ENCODE assay signal across 31 cellular contexts in the genomic region with DNA sequence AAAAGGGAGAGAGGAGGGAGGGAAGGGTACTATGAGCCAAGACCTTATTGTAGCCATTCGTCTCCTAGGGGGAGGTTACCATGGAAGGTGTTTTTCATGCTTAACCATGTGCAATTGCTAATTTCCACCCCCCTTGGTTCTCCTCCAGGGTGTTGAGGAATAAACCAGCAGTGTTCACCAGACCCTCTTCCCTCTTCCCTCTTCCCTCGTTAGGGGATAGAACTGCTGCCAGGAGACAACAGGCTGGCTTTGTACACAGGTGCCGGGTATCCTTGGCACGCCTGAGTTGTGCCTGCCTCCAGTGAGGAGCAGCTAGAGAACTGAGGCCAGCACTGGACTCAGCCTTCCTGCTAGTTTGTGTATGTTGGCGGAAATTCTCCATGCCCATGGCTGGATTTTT.
"Had no signal": no experiment of that assay in that cellular context is flagged by ENCODE, and none has a peak within 500 bp of the region (broad histone marks: within the 10 kb centered on the region; RNA-seq: fewer than 3 reads in every experiment).

No MANE protein-coding gene starts in this region.

- H3K27me3 ChIP-seq: breast epithelium, colonic mucosa, pancreas, right atrium auricular region, uterus had no signal

- H3K27me3 Mint-ChIP-seq: stimulated activated naive CD8-positive, alpha-beta T cell treated with anti-CD3 and anti-CD28 coated beads, Interleukin-15, amount 100 ng/mL, for 72 hours; type B pancreatic cell had no signal

- H3K9me3 Mint-ChIP-seq: activated CD8-positive, alpha-beta T cell treated with anti-CD3 and anti-CD28 coated beads for 36 hours; activated naive CD4-positive, alpha-beta T cell treated with anti-CD3 and anti-CD28 coated beads, Interleukin-2, amount 50 U/mL, for 24 hours; activated naive CD8-positive, alpha-beta T cell treated with anti-CD3 and anti-CD28 coated beads, Interleukin-2, amount 50 U/mL, for 24 hours; activated T-cell treated with anti-CD3 and anti-CD28 coated beads, Interleukin-2, amount 50 U/mL, for 4 hours; activated T-helper 17 cell treated with anti-CD3 and anti-CD28 coated beads, Interleukin-2, amount 50 U/mL, for 72 hours; central memory CD8-positive, alpha-beta T cell; naive B cell; stimulated activated memory B cell treated with anti-CD40 and anti-IgM and Interleukin-4, amounts not matched to agents 10 μg/mL and 1 μg/mL and 100 μg/mL, for 72 hours; stimulated activated naive CD8-positive, alpha-beta T cell treated with anti-CD3 and anti-CD28 coated beads, Interleukin-15, amount 100 ng/mL, for 72 hours; type B pancreatic cell had no signal

- H3K4me3 ChIP-seq: breast epithelium, colonic mucosa, pancreas, psoas muscle, right atrium auricular region, smooth muscle cell, uterus had no signal

- H3K36me3 Mint-ChIP-seq: activated naive CD4-positive, alpha-beta T cell treated with anti-CD3 and anti-CD28 coated beads, Interleukin-2, amount 50 U/mL, for 24 hours; naive B cell; stimulated activated memory B cell treated with anti-CD40 and anti-IgM and Interleukin-4, amounts not matched to agents 10 μg/mL and 1 μg/mL and 100 μg/mL, for 72 hours; type B pancreatic cell had no signal

- H3K27ac ChIP-seq: breast epithelium, colonic mucosa, pancreas, psoas muscle, right atrium auricular region, uterus had no signal

- H3K27ac Mint-ChIP-seq: activated CD8-positive, alpha-beta T cell treated with anti-CD3 and anti-CD28 coated beads for 36 hours; activated naive CD4-positive, alpha-beta T cell treated with anti-CD3 and anti-CD28 coated beads, Interleukin-2, amount 50 U/mL, for 24 hours; activated naive CD8-positive, alpha-beta T cell treated with anti-CD3 and anti-CD28 coated beads, Interleukin-2, amount 50 U/mL, for 24 hours; activated T-helper 17 cell treated with anti-CD3 and anti-CD28 coated beads, Interleukin-2, amount 50 U/mL, for 72 hours; naive B cell; stimulated activated memory B cell treated with anti-CD40 and anti-IgM and Interleukin-4, amounts not matched to agents 10 μg/mL and 1 μg/mL and 100 μg/mL, for 72 hours; stimulated activated naive CD8-positive, alpha-beta T cell treated with anti-CD3 and anti-CD28 coated beads, Interleukin-15, amount 100 ng/mL, for 72 hours; T-helper 17 cell; type B pancreatic cell had no signal

- H3K9me3 ChIP-seq: breast epithelium, colonic mucosa, pancreas, psoas muscle, right atrium auricular region, uterus had no signal

- FAIRE-seq: endometrium, frontal cortex, keratinocyte, pancreas had no signal

- H3K4me3 Mint-ChIP-seq: activated CD8-positive, alpha-beta T cell treated with anti-CD3 and anti-CD28 coated beads for 36 hours; activated naive CD4-positive, alpha-beta T cell treated with anti-CD3 and anti-CD28 coated beads, Interleukin-2, amount 50 U/mL, for 24 hours; activated naive CD8-positive, alpha-beta T cell treated with anti-CD3 and anti-CD28 coated beads, Interleukin-2, amount 50 U/mL, for 24 hours; activated T-cell treated with anti-CD3 and anti-CD28 coated beads, Interleukin-2, amount 50 U/mL, for 4 hours; activated T-helper 17 cell treated with anti-CD3 and anti-CD28 coated beads, Interleukin-2, amount 50 U/mL, for 72 hours; central memory CD8-positive, alpha-beta T cell; naive B cell; stimulated activated memory B cell treated with anti-CD40 and anti-IgM and Interleukin-4, amounts not matched to agents 10 μg/mL and 1 μg/mL and 100 μg/mL, for 72 hours; stimulated activated naive CD8-positive, alpha-beta T cell treated with anti-CD3 and anti-CD28 coated beads, Interleukin-15, amount 100 ng/mL, for 72 hours; T-helper 17 cell; type B pancreatic cell had no signal

- H3K36me3 ChIP-seq: breast epithelium, colonic mucosa, pancreas, right atrium auricular region, uterus had no signal

- DNase-seq: activated CD4-positive, alpha-beta T cell treated with anti-CD3 and anti-CD28 coated beads, Interleukin-2, amount 50 U/mL, for 1 hour; activated CD8-positive, alpha-beta T cell treated with anti-CD3 and anti-CD28 coated beads for 36 hours; activated gamma-delta T cell treated with Interleukin-2 at 50 U/mL for 16 hours; activated naive CD8-positive, alpha-beta T cell treated with anti-CD3 and anti-CD28 coated beads, Interleukin-2, amount 50 U/mL, for 24 hours; activated T-cell treated with anti-CD3 and anti-CD28 coated beads, Interleukin-2, amount 50 U/mL, for 4 hours; colonic mucosa; effector CD8-positive, alpha-beta T cell; glutamatergic neuron; left cardiac atrium; left ventricle myocardium superior; naive B cell; pancreas; psoas muscle; stimulated activated CD4-positive, alpha-beta T cell treated with anti-CD3 and anti-CD28 coated beads, Interleukin-1b, Interleukin-23, amount 100 ng/mL, for 48 hours; stimulated activated CD4-positive, alpha-beta T cell treated with anti-CD3 and anti-CD28 coated beads, Interleukin-4, amount 100 ng/mL, for 4 hours; stimulated activated CD8-positive, alpha-beta memory T cell treated with anti-CD3 and anti-CD28 coated beads, Interleukin-4, amount 100 ng/mL, for 48 hours; stimulated activated naive CD8-positive, alpha-beta T cell treated with anti-CD3 and anti-CD28 coated beads, Interleukin-15, amount 100 ng/mL, for 72 hours; T-helper 17 cell; T1000; uterus had no signal

- H3K4me1 Mint-ChIP-seq: activated naive CD4-positive, alpha-beta T cell treated with anti-CD3 and anti-CD28 coated beads, Interleukin-2, amount 50 U/mL, for 24 hours; activated naive CD8-positive, alpha-beta T cell treated with anti-CD3 and anti-CD28 coated beads, Interleukin-2, amount 50 U/mL, for 24 hours; activated T-helper 17 cell treated with anti-CD3 and anti-CD28 coated beads, Interleukin-2, amount 50 U/mL, for 72 hours; central memory CD8-positive, alpha-beta T cell; naive B cell; stimulated activated memory B cell treated with anti-CD40 and anti-IgM and Interleukin-4, amounts not matched to agents 10 μg/mL and 1 μg/mL and 100 μg/mL, for 72 hours; stimulated activated naive CD8-positive, alpha-beta T cell treated with anti-CD3 and anti-CD28 coated beads, Interleukin-15, amount 100 ng/mL, for 72 hours; T-helper 17 cell had no signal
